In genomic region chr1:119537979-119538378, GRCh38 we compare ENCODE assay signal across 37 cellular contexts. TPM values are rescaled to one million over a fixed set of nuclear protein-coding genes. Genes with fewer than 3 reads are reported as not detected.
"Had no signal": no experiment of that assay in that cellular context is flagged by ENCODE, and none has a peak within 500 bp of the region (broad histone marks: within the 10 kb centered on the region; RNA-seq: fewer than 3 reads in every experiment).

No MANE protein-coding gene starts in this region.

- FAIRE-seq: astrocyte, TTC549 had no signal

- ATAC-seq: activated CD8-positive, alpha-beta T cell treated with anti-CD3 and anti-CD28 coated beads for 36 hours; activated naive CD4-positive, alpha-beta T cell treated with anti-CD3 and anti-CD28 coated beads, Interleukin-2, amount 50 U/mL, for 72 hours; activated T-cell treated with anti-CD3 and anti-CD28 coated beads, Interleukin-2, amount 50 U/mL, for 4 hours; activated T-cell treated with anti-CD3 and anti-CD28 coated beads, Interleukin-2, amount 50 U/mL, for 72 hours; activated T-helper 17 cell treated with anti-CD3 and anti-CD28 coated beads, Interleukin-2, amount 50 U/mL, for 72 hours; body of pancreas had no signal

- H3K27ac ChIP-seq: adrenal gland, body of pancreas, brain microvascular endothelial cell, breast epithelium, VCaP had no signal

- H3K9me3 ChIP-seq: adrenal gland, body of pancreas, breast epithelium had no signal

- H3K4me1 ChIP-seq: adrenal gland, breast epithelium had no signal

- H3K36me3 ChIP-seq: adrenal gland, brain microvascular endothelial cell, breast epithelium had no signal

- H3K4me3 ChIP-seq: adrenal gland, body of pancreas, breast epithelium had no signal

- H3K27me3 ChIP-seq: adrenal gland, body of pancreas, brain microvascular endothelial cell, breast epithelium had no signal

- DNase-seq: activated B cell treated with CpG ODN at 0.5 μM for 24 hours; activated CD4-positive, alpha-beta memory T cell treated with anti-CD3 and anti-CD28 coated beads for 36 hours; activated CD4-positive, alpha-beta T cell treated with anti-CD3 and anti-CD28 coated beads for 4 hours; activated CD4-positive, alpha-beta T cell treated with anti-CD3 and anti-CD28 coated beads, Interleukin-2, amount 10 ng/mL, durations not matched to agents 24 days and 14 days; activated CD4-positive, alpha-beta T cell treated with anti-CD3 and anti-CD28 coated beads, Interleukin-2, amount 50 U/mL, for 1 hour; activated CD4-positive, alpha-beta T cell treated with anti-CD3 and anti-CD28 coated beads, Interleukin-2, amount 50 U/mL, for 4 hours; activated CD4-positive, CD25-positive, alpha-beta regulatory T cell treated with anti-CD3 and anti-CD28 coated beads, Interleukin-2, amount 50 U/mL, for 72 hours; activated CD8-positive, alpha-beta memory T cell treated with anti-CD3 and anti-CD28 coated beads, Interleukin-2, amount 50 U/mL, for 4 hours; activated CD8-positive, alpha-beta T cell treated with anti-CD3 and anti-CD28 coated beads for 36 hours; activated effector memory CD4-positive, alpha-beta T cell treated with anti-CD3 and anti-CD28 coated beads, Interleukin-2, amount 50 U/mL, for 16 hours; activated gamma-delta T cell treated with Interleukin-2 at 50 U/mL for 16 hours; activated naive CD4-positive, alpha-beta T cell; activated naive CD4-positive, alpha-beta T cell treated with anti-CD3 and anti-CD28 coated beads for 36 hours; activated naive CD4-positive, alpha-beta T cell treated with anti-CD3 and anti-CD28 coated beads, Interleukin-2, amount 50 U/mL, for 16 hours; activated naive CD8-positive, alpha-beta T cell treated with anti-CD3 and anti-CD28 coated beads for 36 hours; activated T-cell treated with anti-CD3 and anti-CD28 coated beads for 4 hours; activated T-cell treated with anti-CD3 and anti-CD28 coated beads, Interleukin-2, amount 50 U/mL, for 1 hour; activated T-cell treated with anti-CD3 and anti-CD28 coated beads, Interleukin-2, amount 50 U/mL, for 4 hours; activated T-cell treated with anti-CD3 and anti-CD28 coated beads, Interleukin-2, amount 50 U/mL, for 72 hours; adrenal gland; amniotic stem cell; aorta; body of pancreas; brain microvascular endothelial cell; central memory CD4-positive, alpha-beta T cell; T-helper 1 cell; T-helper 2 cell; T-helper 9 cell had no signal

RNA-seq across cellular contexts. Expression of gene HSD3B1, which starts 31.0 kb away (rescaled TPM):
- total RNA-seq: activated B cell treated with CpG ODN at 0.5 μM for 24 hours; activated CD4-positive, alpha-beta memory T cell treated with anti-CD3 and anti-CD28 coated beads for 36 hours; activated CD4-positive, alpha-beta T cell treated with anti-CD3 and anti-CD28 coated beads, Interleukin-2, amount 10 ng/mL, durations not matched to agents 24 days and 14 days; activated CD8-positive, alpha-beta memory T cell treated with anti-CD3 and anti-CD28 coated beads for 36 hours; activated CD8-positive, alpha-beta T cell treated with anti-CD3 and anti-CD28 coated beads for 36 hours; activated naive CD4-positive, alpha-beta T cell treated with anti-CD3 and anti-CD28 coated beads for 36 hours; activated naive CD4-positive, alpha-beta T cell treated with anti-CD3 and anti-CD28 coated beads, Interleukin-2, amount 50 U/mL, for 72 hours; activated naive CD8-positive, alpha-beta T cell treated with anti-CD3 and anti-CD28 coated beads for 36 hours; activated T-cell treated with anti-CD3 and anti-CD28 coated beads, Interleukin-2, amount 50 U/mL, for 4 hours; activated T-cell treated with anti-CD3 and anti-CD28 coated beads, Interleukin-2, amount 50 U/mL, for 72 hours; activated T-helper 1 cell treated with anti-CD3 and anti-CD28 coated beads, Interleukin-12 subunit alpha, Interleukin-12 subunit beta, Interleukin-2, Interleukin-4 antibody, amounts not matched to agents 30 ng/mL and 10 ng/mL and 1 ng/mL, durations not matched to agents 14 hours and 24 hours and 36 hours; activated T-helper 17 cell treated with anti-CD3 and anti-CD28 coated beads, Interleukin-2, amount 50 U/mL, for 72 hours; aorta; body of pancreas; breast epithelium; cardiac septum had no signal
- polyA plus RNA-seq: aorta had no signal
